1 cellular context compared by ENCODE assay signal in the genomic region with DNA sequence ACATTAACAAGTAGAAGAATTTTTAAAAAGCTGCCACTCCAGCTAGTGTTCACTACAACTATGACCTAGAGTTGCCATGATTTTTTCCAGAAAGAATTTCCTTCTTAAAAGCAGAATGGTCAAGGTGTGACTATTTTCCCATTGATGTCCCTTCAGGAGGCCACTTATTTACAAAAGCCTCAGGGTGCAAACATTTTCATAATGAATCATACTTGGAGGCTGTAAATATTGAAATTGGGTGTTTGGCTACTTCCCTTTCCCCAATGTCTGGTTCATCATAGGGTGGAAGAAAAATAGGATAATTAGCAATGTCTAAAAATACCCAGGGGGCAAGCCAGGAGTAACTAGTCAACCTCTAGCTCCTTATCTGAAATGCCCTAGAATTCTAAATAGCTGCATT.
TF ChIP-seq lines count a peak whose summit lies in the region.

No MANE protein-coding gene starts in this region.

TF ChIP-seq in HepG2, 621 proteins besides CTCF, POLR2A, EP300 and RAD21 (continued from another document and continues in another):
- TF ChIP-seq CEBPZ (IDR thresholded peaks at IDR 0.05; ENCODE audit: low read length): no peak
- TF ChIP-seq MXD1 (CRISPR knock-in tag; IDR thresholded peaks at IDR 0.05): no peak
- no peak for TF ChIP-seq ZNF136 (CRISPR knock-in tag; IDR thresholded peaks at IDR 0.05; ENCODE audit: low read depth)
- no peak for TF ChIP-seq CHCHD3 (CRISPR knock-in tag; IDR thresholded peaks at IDR 0.05)
- no peak for TF ChIP-seq RCOR2 (CRISPR knock-in tag; IDR thresholded peaks at IDR 0.05)
- TF ChIP-seq TRIM24 (CRISPR knock-in tag; IDR thresholded peaks at IDR 0.05): no peak
- peak; percentile 43; the same call in 1 of the 2 replicates for TF ChIP-seq RXRB (CRISPR knock-in tag; IDR thresholded peaks at IDR 0.05; ENCODE audit: borderline replicate concordance)
- TF ChIP-seq NONO (IDR thresholded peaks at IDR 0.05): no peak
- no peak for TF ChIP-seq NONO (CRISPR knock-in tag; conservative IDR thresholded peaks at IDR 0.05)
- peak; percentile 57; the same call in 1 of the 2 replicates for TF ChIP-seq SMARCE1 (IDR thresholded peaks at IDR 0.05; ENCODE audit: borderline replicate concordance)
- TF ChIP-seq NPAS2 (CRISPR knock-in tag; IDR thresholded peaks at IDR 0.05; ENCODE audit: borderline replicate concordance): no peak
- no peak for TF ChIP-seq ZNF180 (CRISPR knock-in tag; IDR thresholded peaks at IDR 0.05; ENCODE audit: borderline replicate concordance, low read depth)
- no peak for TF ChIP-seq CHD4 (IDR thresholded peaks at IDR 0.05; ENCODE audit: borderline replicate concordance, low read length)
- TF ChIP-seq, protein P1, sequence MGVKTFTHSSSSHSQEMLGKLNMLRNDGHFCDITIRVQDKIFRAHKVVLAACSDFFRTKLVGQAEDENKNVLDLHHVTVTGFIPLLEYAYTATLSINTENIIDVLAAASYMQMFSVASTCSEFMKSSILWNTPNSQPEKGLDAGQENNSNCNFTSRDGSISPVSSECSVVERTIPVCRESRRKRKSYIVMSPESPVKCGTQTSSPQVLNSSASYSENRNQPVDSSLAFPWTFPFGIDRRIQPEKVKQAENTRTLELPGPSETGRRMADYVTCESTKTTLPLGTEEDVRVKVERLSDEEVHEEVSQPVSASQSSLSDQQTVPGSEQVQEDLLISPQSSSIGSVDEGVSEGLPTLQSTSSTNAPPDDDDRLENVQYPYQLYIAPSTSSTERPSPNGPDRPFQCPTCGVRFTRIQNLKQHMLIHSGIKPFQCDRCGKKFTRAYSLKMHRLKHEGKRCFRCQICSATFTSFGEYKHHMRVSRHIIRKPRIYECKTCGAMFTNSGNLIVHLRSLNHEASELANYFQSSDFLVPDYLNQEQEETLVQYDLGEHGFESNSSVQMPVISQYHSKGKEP (CRISPR knock-in tag; IDR thresholded peaks at IDR 0.05): no peak
- no peak for TF ChIP-seq CBX2 (IDR thresholded peaks at IDR 0.05; ENCODE audit: low read depth, low read length)
- TF ChIP-seq CBX2 (CRISPR knock-in tag; IDR thresholded peaks at IDR 0.05; ENCODE audit: low read depth): no peak
- TF ChIP-seq MIER3 (CRISPR knock-in tag; IDR thresholded peaks at IDR 0.05; ENCODE audit: borderline replicate concordance): no peak
- no peak for TF ChIP-seq GTF2F1 (IDR thresholded peaks at IDR 0.05; ENCODE audit: low read length)
- no peak for TF ChIP-seq THAP7 (CRISPR knock-in tag; IDR thresholded peaks at IDR 0.05)
- no peak for TF ChIP-seq TOE1 (CRISPR knock-in tag; IDR thresholded peaks at IDR 0.05)
- TF ChIP-seq ZFAT (CRISPR knock-in tag; conservative IDR thresholded peaks at IDR 0.05): no peak
- peak; percentile 77; the same call in 1 of the 2 replicates for TF ChIP-seq AHDC1 (CRISPR knock-in tag; IDR thresholded peaks at IDR 0.05; ENCODE audit: borderline replicate concordance)
- TF ChIP-seq ZNF891 (CRISPR knock-in tag; IDR thresholded peaks at IDR 0.05): no peak
- no peak for TF ChIP-seq CBX1 (IDR thresholded peaks at IDR 0.05; ENCODE audit: low read depth)
- no peak for TF ChIP-seq TEAD3 (CRISPR knock-in tag; optimal IDR thresholded peaks at IDR 0.05; ENCODE audit: borderline replicate concordance)
- peak; percentile 72 for TF ChIP-seq RARA (CRISPR knock-in tag; IDR thresholded peaks at IDR 0.05)
- TF ChIP-seq ZNF839 (CRISPR knock-in tag; IDR thresholded peaks at IDR 0.05; ENCODE audit: borderline replicate concordance): no peak
- TF ChIP-seq ZNF556 (CRISPR knock-in tag; IDR thresholded peaks at IDR 0.05; ENCODE audit: borderline replicate concordance): no peak
- no peak for TF ChIP-seq ZNF83 (CRISPR knock-in tag; IDR thresholded peaks at IDR 0.05; ENCODE audit: borderline replicate concordance)
- TF ChIP-seq, protein P2, sequence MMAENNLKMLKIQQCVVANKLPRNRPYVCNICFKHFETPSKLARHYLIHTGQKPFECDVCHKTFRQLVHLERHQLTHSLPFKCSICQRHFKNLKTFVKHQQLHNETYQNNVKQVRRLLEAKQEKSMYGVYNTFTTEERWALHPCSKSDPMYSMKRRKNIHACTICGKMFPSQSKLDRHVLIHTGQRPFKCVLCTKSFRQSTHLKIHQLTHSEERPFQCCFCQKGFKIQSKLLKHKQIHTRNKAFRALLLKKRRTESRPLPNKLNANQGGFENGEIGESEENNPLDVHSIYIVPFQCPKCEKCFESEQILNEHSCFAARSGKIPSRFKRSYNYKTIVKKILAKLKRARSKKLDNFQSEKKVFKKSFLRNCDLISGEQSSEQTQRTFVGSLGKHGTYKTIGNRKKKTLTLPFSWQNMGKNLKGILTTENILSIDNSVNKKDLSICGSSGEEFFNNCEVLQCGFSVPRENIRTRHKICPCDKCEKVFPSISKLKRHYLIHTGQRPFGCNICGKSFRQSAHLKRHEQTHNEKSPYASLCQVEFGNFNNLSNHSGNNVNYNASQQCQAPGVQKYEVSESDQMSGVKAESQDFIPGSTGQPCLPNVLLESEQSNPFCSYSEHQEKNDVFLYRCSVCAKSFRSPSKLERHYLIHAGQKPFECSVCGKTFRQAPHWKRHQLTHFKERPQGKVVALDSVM (CRISPR knock-in tag; IDR thresholded peaks at IDR 0.05): no peak
- TF ChIP-seq ZNF296 (CRISPR knock-in tag; conservative IDR thresholded peaks at IDR 0.05): no peak
- TF ChIP-seq ETV5 (CRISPR knock-in tag; IDR thresholded peaks at IDR 0.05; ENCODE audit: borderline replicate concordance): no peak
- TF ChIP-seq, protein P3, sequence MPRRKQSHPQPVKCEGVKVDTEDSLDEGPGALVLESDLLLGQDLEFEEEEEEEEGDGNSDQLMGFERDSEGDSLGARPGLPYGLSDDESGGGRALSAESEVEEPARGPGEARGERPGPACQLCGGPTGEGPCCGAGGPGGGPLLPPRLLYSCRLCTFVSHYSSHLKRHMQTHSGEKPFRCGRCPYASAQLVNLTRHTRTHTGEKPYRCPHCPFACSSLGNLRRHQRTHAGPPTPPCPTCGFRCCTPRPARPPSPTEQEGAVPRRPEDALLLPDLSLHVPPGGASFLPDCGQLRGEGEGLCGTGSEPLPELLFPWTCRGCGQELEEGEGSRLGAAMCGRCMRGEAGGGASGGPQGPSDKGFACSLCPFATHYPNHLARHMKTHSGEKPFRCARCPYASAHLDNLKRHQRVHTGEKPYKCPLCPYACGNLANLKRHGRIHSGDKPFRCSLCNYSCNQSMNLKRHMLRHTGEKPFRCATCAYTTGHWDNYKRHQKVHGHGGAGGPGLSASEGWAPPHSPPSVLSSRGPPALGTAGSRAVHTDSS (CRISPR knock-in tag; conservative IDR thresholded peaks at IDR 0.05): no peak
- no peak for TF ChIP-seq TGIF2 (CRISPR knock-in tag; IDR thresholded peaks at IDR 0.05)
- no peak for TF ChIP-seq ZNF10 (CRISPR knock-in tag; IDR thresholded peaks at IDR 0.05; ENCODE audit: borderline replicate concordance, low read depth)
- peak; percentile 40 for TF ChIP-seq SKI (IDR thresholded peaks at IDR 0.05; ENCODE audit: partially characterized antibody)
- TF ChIP-seq SOX13 (IDR thresholded peaks at IDR 0.05): no peak
- TF ChIP-seq SOX13 (CRISPR knock-in tag; conservative IDR thresholded peaks at IDR 0.05 in 1 of 2, IDR thresholded peaks at IDR 0.05 in 1 of 2): peak in 1 of 2 experiments; percentile 3; a peak in 1 of 4 replicates
- peak; percentile 57; the same call in 1 of the 2 replicates for TF ChIP-seq TCF7 (IDR thresholded peaks at IDR 0.05; ENCODE audit: low read depth)
- no peak for TF ChIP-seq ZNF776 (CRISPR knock-in tag; IDR thresholded peaks at IDR 0.05)
- no peak for TF ChIP-seq TRAFD1 (CRISPR knock-in tag; IDR thresholded peaks at IDR 0.05; ENCODE audit: borderline replicate concordance)
- no peak for TF ChIP-seq ZNF660 (CRISPR knock-in tag; IDR thresholded peaks at IDR 0.05; ENCODE audit: borderline replicate concordance, low read depth)
- TF ChIP-seq RARG (CRISPR knock-in tag; IDR thresholded peaks at IDR 0.05; ENCODE audit: low read depth): no peak
- TF ChIP-seq ZNF546 (CRISPR knock-in tag; conservative IDR thresholded peaks at IDR 0.05): no peak
- no peak for TF ChIP-seq REXO4 (CRISPR knock-in tag; IDR thresholded peaks at IDR 0.05; ENCODE audit: borderline replicate concordance)
- no peak for TF ChIP-seq SP5 (CRISPR knock-in tag; IDR thresholded peaks at IDR 0.05; ENCODE audit: borderline replicate concordance, low read depth)
- no peak for TF ChIP-seq KAT2B (IDR thresholded peaks at IDR 0.05; ENCODE audit: borderline replicate concordance, low read depth, low read length)
- peak; percentile 80 for TF ChIP-seq FOXA3 (CRISPR knock-in tag; IDR thresholded peaks at IDR 0.05)
